In genomic region chr3:163939926-163940325, GRCh38 we compare ENCODE assay signal across 19 cellular contexts.
A peak's percentile ranks its signal among the peaks of the same experiment; 100 is the strongest.
DNase-seq lines count a peak whose midpoint lies in the region; ATAC-seq and TF ChIP-seq lines count a peak whose summit lies in the region.
"Had no signal": no experiment of that assay in that cellular context is flagged by ENCODE, and none has a peak within 500 bp of the region (broad histone marks: within the 10 kb centered on the region; RNA-seq: fewer than 3 reads in every experiment).

No MANE protein-coding gene starts in this region.

- peaks cover 4% of the 10 kb centered on the region; the same call in 1 of the 2 replicates for H3F3A ChIP-seq in PC-9 (ENCODE audit: insufficient read depth, low read depth)

- H3K27ac ChIP-seq in PC-9: no peak overlapping the region
- no peak overlapping the region for H3K27ac ChIP-seq in vagina
- H3K27ac ChIP-seq: lower lobe of right lung, neutrophil had no signal

- no TSS peak for BruUV-seq in PC-9 (replicated peaks; lab: Mats Ljungman, UMichigan)

- H3K4me1 ChIP-seq in PC-9 (replicated peaks; ENCODE audit: insufficient read depth) (no peaks in the 10 kb centered on the region), vagina (no peaks in the 10 kb centered on the region)
- H3K4me1 ChIP-seq: Caco-2, lower lobe of right lung had no signal

- H2AFZ ChIP-seq in PC-9: 0 out of 2 replicates have a peak overlapping the region, but pooled peaks have one; percentile 48

- no peaks in the 10 kb centered on the region for H3K9me2 ChIP-seq in PC-9 (ENCODE audit: insufficient read depth)

- DNase-seq in SIG-M5 treated with dmso at 0.1 percent for 504 hours (lab: John Stamatoyannopoulos, UW; ENCODE audit: unreplicated experiment) (peak; percentile 35), SIG-M5 (lab: John Stamatoyannopoulos, UW) (no peak), PC-9 (peak; percentile 52 to 64), epithelial cell of esophagus (ENCODE audit: low read depth) (peak; percentile 1), T-helper 1 cell (no peak), vagina (ENCODE audit: extremely low spot score in 2 of 2) (no peak)
- DNase-seq in activated CD4-positive, alpha-beta T cell treated with anti-CD3 and anti-CD28 coated beads for 4 hours: no peak
- DNase-seq: ACHN; activated CD4-positive, alpha-beta T cell treated with anti-CD3 and anti-CD28 coated beads, Interleukin-2, amount 10 ng/mL, durations not matched to agents 7 days and 5 days; amygdala; H7; lower lobe of right lung; NCI-H1092; NCI-H446; OCI-M1; stimulated activated naive CD8-positive, alpha-beta T cell treated with anti-CD3 and anti-CD28 coated beads, Interleukin-15, amount 100 ng/mL, for 72 hours had no signal

- TF ChIP-seq POLR2A in vagina (IDR thresholded peaks at IDR 0.05): no peak

- no peaks in the 10 kb centered on the region for H3K36me3 ChIP-seq in PC-9 (ENCODE audit: low read depth)
- no peaks in the 10 kb centered on the region for H3K36me3 ChIP-seq in vagina
- H3K36me3 ChIP-seq: lower lobe of right lung, neutrophil had no signal

- no peak overlapping the region for H3K4me2 ChIP-seq in PC-9

- ATAC-seq in HG03521 (IDR thresholded peaks at IDR 0.05; ENCODE audit: unreplicated experiment): no peak
- ATAC-seq: lower lobe of right lung; stimulated activated naive CD8-positive, alpha-beta T cell treated with anti-CD3 and anti-CD28 coated beads, Interleukin-15, amount 100 ng/mL, for 72 hours had no signal

- peaks cover 4% of the 10 kb centered on the region; the same call in 1 of the 2 replicates for H3K9me3 ChIP-seq in PC-9 (ENCODE audit: insufficient read depth, low read depth)
- H3K9me3 ChIP-seq in vagina: no peaks in the 10 kb centered on the region
- H3K9me3 ChIP-seq: Caco-2, lower lobe of right lung, neutrophil had no signal

- TF ChIP-seq CTCF in PC-9 (conservative IDR thresholded peaks at IDR 0.05) (peak; percentile 36; the same call in 1 of the 2 replicates), epithelial cell of esophagus (IDR thresholded peaks at IDR 0.05; ENCODE audit: insufficient read depth, low read depth, low read length, missing control alignments) (no peak), vagina (IDR thresholded peaks at IDR 0.05) (no peak)

- no peaks in the 10 kb centered on the region for H3K79me2 ChIP-seq in PC-9 (ENCODE audit: low read depth)

- no peak overlapping the region for H3K4me3 ChIP-seq in PC-9
- no peak overlapping the region for H3K4me3 ChIP-seq in epithelial cell of esophagus (ENCODE audit: low read length)
- H3K4me3 ChIP-seq in vagina: no peak overlapping the region
- H3K4me3 ChIP-seq: lower lobe of right lung had no signal

- H4K20me1 ChIP-seq in PC-9 (ENCODE audit: insufficient read depth): no peaks in the 10 kb centered on the region

- POLR2A ChIA-PET in PC-9 (lab: Charles Lee; ENCODE audit: unreplicated experiment): no interaction called here

- no peaks in the 10 kb centered on the region for H3K27me3 ChIP-seq in PC-9 (ENCODE audit: insufficient read depth, low read depth)
- H3K27me3 ChIP-seq in vagina: no peaks in the 10 kb centered on the region
- H3K27me3 ChIP-seq: neutrophil had no signal

- CTCF ChIA-PET in PC-9 (lab: Charles Lee): no interaction called here

- intact Hi-C loops in PC-9 (cut with micrococcal nuclease; ENCODE audit: unreplicated experiment) (no loop called here), vagina (cut with DNase I) (no loop called here)

Comparison
In these comparisons a context has a peak if more than half of its experiments do, and no peak if none do; other contexts are left out.
1. DNase-seq: peak in SIG-M5 treated with dmso at 0.1 percent for 504 hours (single experiment), PC-9 (2 of 2) and epithelial cell of esophagus (single experiment); none in SIG-M5 (single experiment), activated CD4-positive, alpha-beta T cell treated with anti-CD3 and anti-CD28 coated beads for 4 hours (0 of 2), T-helper 1 cell (0 of 5) and vagina (0 of 2).